16 cellular contexts compared by ENCODE assay signal in the genomic region with DNA sequence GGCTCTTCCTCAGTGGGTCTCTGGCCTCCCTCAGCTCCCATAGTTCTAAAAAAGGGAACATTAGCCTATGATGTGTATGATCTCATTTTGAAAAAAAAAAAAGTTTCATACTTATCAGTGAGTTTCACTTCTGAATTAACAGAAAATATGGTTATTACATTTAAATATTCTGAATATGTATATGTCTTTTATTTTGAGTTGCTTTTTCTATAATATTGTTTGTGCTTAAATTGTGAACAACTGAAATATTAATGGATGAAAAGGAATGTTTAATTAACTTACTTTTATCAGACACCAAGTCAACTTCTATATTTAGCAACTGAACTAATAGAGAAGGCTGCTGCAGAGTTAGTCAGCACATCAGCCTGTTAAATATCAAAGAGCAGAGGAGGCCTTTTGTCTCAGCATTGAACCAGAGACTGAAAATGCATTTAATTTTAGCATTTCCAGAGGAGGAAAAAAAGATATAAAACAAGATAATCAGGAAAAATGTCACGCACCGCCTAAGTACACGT. TPM values are rescaled to one million over a fixed set of nuclear protein-coding genes. Genes with fewer than 3 reads are reported as not detected.
DNase-seq lines count a peak whose midpoint lies in the region; ATAC-seq and TF ChIP-seq lines count a peak whose summit lies in the region.
"Had no signal": no experiment of that assay in that cellular context is flagged by ENCODE, and none has a peak within 500 bp of the region (broad histone marks: within the 10 kb centered on the region; RNA-seq: fewer than 3 reads in every experiment).

No MANE protein-coding gene starts in this region.

- no peaks in the 10 kb centered on the region for H3K27me3 Mint-ChIP-seq in effector memory CD8-positive, alpha-beta T cell
- peaks cover 2% of the 10 kb centered on the region for H3K27me3 Mint-ChIP-seq in activated T-cell treated with anti-CD3 and anti-CD28 coated beads, Interleukin-2, amount 50 U/mL, for 4 hours (ENCODE audit: low read depth)
- H3K27me3 Mint-ChIP-seq: activated T-helper 17 cell treated with anti-CD3 and anti-CD28 coated beads, Interleukin-2, amount 50 U/mL, for 72 hours had no signal

- no peaks in the 10 kb centered on the region for H3K9me3 ChIP-seq in ascending aorta
- H3K9me3 ChIP-seq in gastrocnemius medialis = no peaks in the 10 kb centered on the region
- H3K9me3 ChIP-seq: left lung, upper lobe of left lung had no signal

- H3K4me3 ChIP-seq in ascending aorta (no peak overlapping the region), gastrocnemius medialis (no peak overlapping the region)
- H3K4me3 ChIP-seq: left lung, upper lobe of left lung had no signal

- in situ Hi-C loops in GM13976 (cut with MboI; ENCODE audit: low sequenced_read_pairs, unreplicated experiment) (no loop called here), gastrocnemius medialis (cut with MboI; ENCODE audit: low sequenced_read_pairs in 4 of 4) (no loop called here)

- no peaks in the 10 kb centered on the region for H3K36me3 Mint-ChIP-seq in effector memory CD8-positive, alpha-beta T cell (ENCODE audit: insufficient read depth)
- no peaks in the 10 kb centered on the region for H3K36me3 Mint-ChIP-seq in activated T-cell treated with anti-CD3 and anti-CD28 coated beads, Interleukin-2, amount 50 U/mL, for 4 hours (ENCODE audit: insufficient read depth)

- H3K4me1 Mint-ChIP-seq in effector memory CD8-positive, alpha-beta T cell (ENCODE audit: low read depth in 2 of 2) = no peaks in the 10 kb centered on the region
- peaks cover 4% of the 10 kb centered on the region for H3K4me1 Mint-ChIP-seq in activated T-cell treated with anti-CD3 and anti-CD28 coated beads, Interleukin-2, amount 50 U/mL, for 4 hours (ENCODE audit: low read depth)
- H3K4me1 Mint-ChIP-seq: activated T-helper 17 cell treated with anti-CD3 and anti-CD28 coated beads, Interleukin-2, amount 50 U/mL, for 72 hours had no signal

- H3K9me3 Mint-ChIP-seq in effector memory CD8-positive, alpha-beta T cell = no peaks in the 10 kb centered on the region
- H3K9me3 Mint-ChIP-seq in activated T-cell treated with anti-CD3 and anti-CD28 coated beads, Interleukin-2, amount 50 U/mL, for 4 hours = no peaks in the 10 kb centered on the region
- H3K9me3 Mint-ChIP-seq: activated T-helper 17 cell treated with anti-CD3 and anti-CD28 coated beads, Interleukin-2, amount 50 U/mL, for 72 hours had no signal

- ATAC-seq in left ventricle myocardium superior (peak; percentile 83), gastrocnemius medialis (peak; percentile 76 to 85), GM21619 (IDR thresholded peaks at IDR 0.05; ENCODE audit: unreplicated experiment) (no peak)
- ATAC-seq in effector memory CD8-positive, alpha-beta T cell (replicated peaks) = no peak
- no peak for ATAC-seq in activated T-cell treated with anti-CD3 and anti-CD28 coated beads, Interleukin-2, amount 50 U/mL, for 4 hours
- ATAC-seq: activated T-helper 17 cell treated with anti-CD3 and anti-CD28 coated beads, Interleukin-2, amount 50 U/mL, for 72 hours; left lung had no signal

- no peak for TF ChIP-seq CTCF in GM13976 (IDR thresholded peaks at IDR 0.05; ENCODE audit: borderline replicate concordance, control extremely low read depth, extremely low read depth, insufficient read depth, missing control alignments)
- no peak for TF ChIP-seq CTCF in ascending aorta (IDR thresholded peaks at IDR 0.05)
- TF ChIP-seq CTCF in gastrocnemius medialis (IDR thresholded peaks at IDR 0.05 in 4 of 5, conservative IDR thresholded peaks at IDR 0.05 in 1 of 5) = no peak

- H3K27me3 ChIP-seq in ascending aorta = no peaks in the 10 kb centered on the region
- H3K27me3 ChIP-seq in gastrocnemius medialis = no peaks in the 10 kb centered on the region
- H3K27me3 ChIP-seq: upper lobe of left lung had no signal

- H3K27ac ChIP-seq in ascending aorta = peak overlapping the region; percentile 46 to 68
- peak overlapping the region; percentile 55 to 78 (median 62) for H3K27ac ChIP-seq in gastrocnemius medialis
- H3K27ac ChIP-seq: left lung, upper lobe of left lung had no signal

- TF ChIP-seq POLR2A in gastrocnemius medialis (IDR thresholded peaks at IDR 0.05) = no peak

- no peaks in the 10 kb centered on the region for H3K36me3 ChIP-seq in ascending aorta
- H3K36me3 ChIP-seq in gastrocnemius medialis = no peaks in the 10 kb centered on the region
- H3K36me3 ChIP-seq: left lung, upper lobe of left lung had no signal

- no peak overlapping the region for H3K27ac Mint-ChIP-seq in effector memory CD8-positive, alpha-beta T cell
- H3K27ac Mint-ChIP-seq: activated T-helper 17 cell treated with anti-CD3 and anti-CD28 coated beads, Interleukin-2, amount 50 U/mL, for 72 hours had no signal

- H3K4me3 Mint-ChIP-seq in effector memory CD8-positive, alpha-beta T cell = no peak overlapping the region
- no peak overlapping the region for H3K4me3 Mint-ChIP-seq in activated T-cell treated with anti-CD3 and anti-CD28 coated beads, Interleukin-2, amount 50 U/mL, for 4 hours
- H3K4me3 Mint-ChIP-seq: activated T-helper 17 cell treated with anti-CD3 and anti-CD28 coated beads, Interleukin-2, amount 50 U/mL, for 72 hours had no signal

- intact Hi-C loops in ascending aorta (cut with DNase I) (no loop called here), left ventricle myocardium superior (cut with micrococcal nuclease) (no loop called here), gastrocnemius medialis (cut with DNase I; ENCODE audit: low total_unique reads) (no loop called here)

- DNase-seq in GM13976 (ENCODE audit: low spot score) (peak; percentile 20), ascending aorta (ENCODE audit: low spot score in 2 of 2) (no peak), left ventricle myocardium superior (no peak), gastrocnemius medialis (no peak), germinal center (ENCODE audit: low spot score) (no peak)
- DNase-seq in effector memory CD8-positive, alpha-beta T cell = no peak
- DNase-seq in activated T-cell treated with anti-CD3 and anti-CD28 coated beads, Interleukin-2, amount 50 U/mL, for 4 hours = no peak
- DNase-seq: activated CD4-positive, alpha-beta T cell treated with anti-CD3 and anti-CD28 coated beads, Interleukin-2, amount 50 U/mL, for 4 hours; AML-193; Kasumi-1; left lung; NCI-H1930; SIG-M5; upper lobe of left lung had no signal

- H3K4me1 ChIP-seq in ascending aorta (peaks cover 0 to 13% of the 10 kb centered on the region in 2 donors), gastrocnemius medialis (peaks cover 7 to 13% of the 10 kb centered on the region in 2 donors)
- H3K4me1 ChIP-seq: left lung, upper lobe of left lung had no signal

RNA-seq across cellular contexts. Expression of gene FHL1, which starts 20.4 kb away (rescaled TPM):
- total RNA-seq in ascending aorta = 850 TPM
- total RNA-seq in left ventricle myocardium superior = 772 TPM
- total RNA-seq in gastrocnemius medialis = 1,000 to 10,000 TPM; 2,023 to 8,069 (median 7,102) TPM
- 10 to 100 TPM in 1 of 3 donors, 1 to 10 TPM in 2; 7.0 to 13.1 (median 8.8) TPM for total RNA-seq in activated T-cell treated with anti-CD3 and anti-CD28 coated beads, Interleukin-2, amount 50 U/mL, for 4 hours

Comparison
In these comparisons a context has a peak if more than half of its experiments do, and no peak if none do; other contexts are left out.
1. ATAC-seq: peak in left ventricle myocardium superior (single experiment) and gastrocnemius medialis (2 of 2); none in effector memory CD8-positive, alpha-beta T cell (single experiment), GM21619 (single experiment) and activated T-cell treated with anti-CD3 and anti-CD28 coated beads, Interleukin-2, amount 50 U/mL, for 4 hours (0 of 2).
2. RNA of gene FHL1, which starts 20.4 kb away (total RNA-seq): 2,023 to 8,069 TPM in gastrocnemius medialis, 850 TPM in ascending aorta (single experiment) and 772 TPM in left ventricle myocardium superior (single experiment); 7.0 to 13.1 TPM in activated T-cell treated with anti-CD3 and anti-CD28 coated beads, Interleukin-2, amount 50 U/mL, for 4 hours; every median in the first group is over 10 times any median in the second.